In genomic region chr17:1272701-1273100, GRCh38 we compare ENCODE assay signal across 31 cellular contexts. TPM values are rescaled to one million over a fixed set of nuclear protein-coding genes. Genes with fewer than 3 reads are reported as not detected.
"Had no signal": no experiment of that assay in that cellular context is flagged by ENCODE, and none has a peak within 500 bp of the region (broad histone marks: within the 10 kb centered on the region; RNA-seq: fewer than 3 reads in every experiment).

No MANE protein-coding gene starts in this region.

- H3K4me3 ChIP-seq: body of pancreas, PC-9 had no signal

- DNase-seq: activated CD4-positive, alpha-beta T cell treated with anti-CD3 and anti-CD28 coated beads, Interleukin-2, amount 50 U/mL, for 1 hour; activated CD4-positive, CD25-positive, alpha-beta regulatory T cell; activated CD8-positive, alpha-beta memory T cell treated with anti-CD3 and anti-CD28 coated beads, Interleukin-2, amount 50 U/mL, for 4 hours; activated CD8-positive, alpha-beta T cell treated with anti-CD3 and anti-CD28 coated beads for 36 hours; activated effector memory CD4-positive, alpha-beta T cell treated with Interleukin-2 at 50 U/mL for 16 hours; activated naive CD4-positive, alpha-beta T cell; activated T-cell treated with anti-CD3 and anti-CD28 coated beads, Interleukin-2, amount 50 U/mL, for 24 hours; aorta; body of pancreas; central memory CD4-positive, alpha-beta T cell; KG1; NCI-H1048; NCI-H1417; NCI-H2029; NCI-H2107; NCI-H2171 treated with DMSO at 0.1 percent for 48 hours; NCI-H226; NCI-H526; NCI-H82; PC-9; SIG-M5; T-helper 1 cell had no signal

- H3K27ac Mint-ChIP-seq: activated CD8-positive, alpha-beta T cell treated with anti-CD3 and anti-CD28 coated beads for 36 hours; activated naive CD4-positive, alpha-beta T cell treated with anti-CD3 and anti-CD28 coated beads, Interleukin-2, amount 50 U/mL, for 24 hours; activated T-cell treated with anti-CD3 and anti-CD28 coated beads, Interleukin-2, amount 50 U/mL, for 24 hours; activated T-helper 1 cell treated with anti-CD3 and anti-CD28 coated beads, Interleukin-12 subunit alpha, Interleukin-12 subunit beta, Interleukin-2, Interleukin-4 antibody, amounts not matched to agents 30 ng/mL and 10 ng/mL and 1 ng/mL, durations not matched to agents 14 hours and 24 hours and 36 hours had no signal

- H3K36me3 Mint-ChIP-seq: activated naive CD4-positive, alpha-beta T cell treated with anti-CD3 and anti-CD28 coated beads, Interleukin-2, amount 50 U/mL, for 24 hours had no signal

- H3K27ac ChIP-seq: body of pancreas, PC-9, VCaP had no signal

- ATAC-seq: activated CD8-positive, alpha-beta T cell treated with anti-CD3 and anti-CD28 coated beads for 36 hours; body of pancreas had no signal

- H3K9me3 ChIP-seq: body of pancreas had no signal

- H3K4me3 Mint-ChIP-seq: activated CD8-positive, alpha-beta T cell treated with anti-CD3 and anti-CD28 coated beads for 36 hours; activated naive CD4-positive, alpha-beta T cell treated with anti-CD3 and anti-CD28 coated beads, Interleukin-2, amount 50 U/mL, for 24 hours; activated T-cell treated with anti-CD3 and anti-CD28 coated beads, Interleukin-2, amount 50 U/mL, for 24 hours; activated T-helper 1 cell treated with anti-CD3 and anti-CD28 coated beads, Interleukin-12 subunit alpha, Interleukin-12 subunit beta, Interleukin-2, Interleukin-4 antibody, amounts not matched to agents 30 ng/mL and 10 ng/mL and 1 ng/mL, durations not matched to agents 14 hours and 24 hours and 36 hours had no signal

- H3K9me3 Mint-ChIP-seq: activated CD8-positive, alpha-beta T cell treated with anti-CD3 and anti-CD28 coated beads for 36 hours; activated naive CD4-positive, alpha-beta T cell treated with anti-CD3 and anti-CD28 coated beads, Interleukin-2, amount 50 U/mL, for 24 hours; activated T-cell treated with anti-CD3 and anti-CD28 coated beads, Interleukin-2, amount 50 U/mL, for 24 hours; activated T-helper 1 cell treated with anti-CD3 and anti-CD28 coated beads, Interleukin-12 subunit alpha, Interleukin-12 subunit beta, Interleukin-2, Interleukin-4 antibody, amounts not matched to agents 30 ng/mL and 10 ng/mL and 1 ng/mL, durations not matched to agents 14 hours and 24 hours and 36 hours had no signal

RNA-seq across cellular contexts. Expression of gene BHLHA9, which starts 2.5 kb away (rescaled TPM):
- total RNA-seq: activated CD8-positive, alpha-beta T cell treated with anti-CD3 and anti-CD28 coated beads for 36 hours; activated T-helper 1 cell treated with anti-CD3 and anti-CD28 coated beads, Interleukin-12 subunit alpha, Interleukin-12 subunit beta, Interleukin-2, Interleukin-4 antibody, amounts not matched to agents 30 ng/mL and 10 ng/mL and 1 ng/mL, durations not matched to agents 14 hours and 24 hours and 36 hours; aorta; body of pancreas; bronchial epithelial cell; chondrocyte; LHCN-M2; M059J; NCI-H460; PC-9; T-helper 2 cell treated with Interferon-gamma antibody and Interleukin-4, amounts not matched to agents 100 ng/mL and 5 ng/mL, for 36 hours had no signal

RNA-seq across cellular contexts. Expression of gene TRARG1, which starts 6.8 kb away (rescaled TPM):
- total RNA-seq: activated CD8-positive, alpha-beta T cell treated with anti-CD3 and anti-CD28 coated beads for 36 hours; bronchial epithelial cell; chondrocyte; LHCN-M2; M059J; NCI-H460; PC-9 had no signal
